21 cellular contexts compared by ENCODE assay signal in genomic region chr12:765861-766260, GRCh38. TPM values are rescaled to one million over a fixed set of nuclear protein-coding genes. Genes with fewer than 3 reads are reported as not detected.
DNase-seq lines count a peak whose midpoint lies in the region; ATAC-seq and TF ChIP-seq lines count a peak whose summit lies in the region.
"Had no signal": no experiment of that assay in that cellular context is flagged by ENCODE, and none has a peak within 500 bp of the region (broad histone marks: within the 10 kb centered on the region; RNA-seq: fewer than 3 reads in every experiment).

No MANE protein-coding gene starts in this region.

- peak overlapping the region; percentile 71 for H3K27ac Mint-ChIP-seq in activated naive CD4-positive, alpha-beta T cell treated with anti-CD3 and anti-CD28 coated beads, Interleukin-2, amount 50 U/mL, for 24 hours
- H3K27ac Mint-ChIP-seq in activated naive CD4-positive, alpha-beta T cell treated with anti-CD3 and anti-CD28 coated beads, Interleukin-2, amount 50 U/mL, for 72 hours, result no peak overlapping the region
- no peak overlapping the region for H3K27ac Mint-ChIP-seq in activated T-helper 17 cell treated with anti-CD3 and anti-CD28 coated beads, Interleukin-2, amount 50 U/mL, for 72 hours
- H3K27ac Mint-ChIP-seq in stimulated activated effector memory CD8-positive, alpha-beta T cell treated with anti-CD3 and anti-CD28 coated beads, Interleukin-12 subunit alpha, Interleukin-12 subunit beta, amount 100 ng/mL, for 72 hours, result no peak overlapping the region
- H3K27ac Mint-ChIP-seq: GM23338 had no signal

- H3K79me2 ChIP-seq in Loucy (ENCODE audit: insufficient read depth, low read length) (peaks cover 99% of the 10 kb centered on the region), PC-3 (ENCODE audit: low read length) (peaks cover 98% of the 10 kb centered on the region)

- H3F3A ChIP-seq in Loucy (ENCODE audit: low read depth) (peaks cover 7% of the 10 kb centered on the region; the same call in 1 of the 2 replicates), PC-3 (ENCODE audit: low read length, unreplicated experiment) (no peaks in the 10 kb centered on the region)

- H3K27me3 Mint-ChIP-seq in activated naive CD4-positive, alpha-beta T cell treated with anti-CD3 and anti-CD28 coated beads, Interleukin-2, amount 50 U/mL, for 24 hours, result no peaks in the 10 kb centered on the region
- no peaks in the 10 kb centered on the region for H3K27me3 Mint-ChIP-seq in activated T-helper 17 cell treated with anti-CD3 and anti-CD28 coated beads, Interleukin-2, amount 50 U/mL, for 72 hours
- H3K27me3 Mint-ChIP-seq: CD4-positive, alpha-beta T cell had no signal

- DNase-seq in activated naive CD4-positive, alpha-beta T cell treated with anti-CD3 and anti-CD28 coated beads, Interleukin-2, amount 50 U/mL, for 72 hours (ENCODE audit: low spot score in 2 of 2), result no peak
- DNase-seq in kidney tubule cell (ENCODE audit: low spot score) (peak; percentile 0), PC-3 (no peak), NCI-H510A (lab: John Stamatoyannopoulos, UW) (no peak)
- DNase-seq in stimulated activated effector memory CD8-positive, alpha-beta T cell treated with anti-CD3 and anti-CD28 coated beads, Interleukin-12 subunit alpha, Interleukin-12 subunit beta, amount 100 ng/mL, for 72 hours (ENCODE audit: low spot score in 2 of 2), result no peak
- DNase-seq: BE2C; Calu3; CD4-positive, alpha-beta T cell; Karpas-422; MG63; NCI-H1417; NCI-H187 treated with DMSO at 0.1 percent for 48 hours; NCI-H345; NCI-H524 treated with DMSO at 0.1 percent for 48 hours; NCI-H82; SJCRH30 had no signal

- TF ChIP-seq CTCF in Loucy (conservative IDR thresholded peaks at IDR 0.05; ENCODE audit: low read length) (no peak), PC-3 (conservative IDR thresholded peaks at IDR 0.05; ENCODE audit: low read depth, low read length) (no peak)

- no peak overlapping the region for H3K4me3 Mint-ChIP-seq in activated naive CD4-positive, alpha-beta T cell treated with anti-CD3 and anti-CD28 coated beads, Interleukin-2, amount 50 U/mL, for 24 hours
- no peak overlapping the region for H3K4me3 Mint-ChIP-seq in activated T-helper 17 cell treated with anti-CD3 and anti-CD28 coated beads, Interleukin-2, amount 50 U/mL, for 72 hours
- no peak overlapping the region for H3K4me3 Mint-ChIP-seq in stimulated activated effector memory CD8-positive, alpha-beta T cell treated with anti-CD3 and anti-CD28 coated beads, Interleukin-12 subunit alpha, Interleukin-12 subunit beta, amount 100 ng/mL, for 72 hours
- H3K4me3 Mint-ChIP-seq: GM23338 had no signal

- no peaks in the 10 kb centered on the region for H3K27me3 ChIP-seq in Loucy (ENCODE audit: insufficient read depth, low read length, poor library complexity, severe bottlenecking)
- H3K27me3 ChIP-seq in PC-3 (ENCODE audit: low read length), result no peaks in the 10 kb centered on the region
- H3K27me3 ChIP-seq: BE2C, MG63, SJCRH30 had no signal

- no peak overlapping the region for H3K27ac ChIP-seq in PC-3 (ENCODE audit: low read length)
- H3K27ac ChIP-seq: SJCRH30 had no signal

- no peaks in the 10 kb centered on the region for H3K9me3 Mint-ChIP-seq in activated naive CD4-positive, alpha-beta T cell treated with anti-CD3 and anti-CD28 coated beads, Interleukin-2, amount 50 U/mL, for 24 hours
- H3K9me3 Mint-ChIP-seq in activated naive CD4-positive, alpha-beta T cell treated with anti-CD3 and anti-CD28 coated beads, Interleukin-2, amount 50 U/mL, for 72 hours, result no peaks in the 10 kb centered on the region
- peaks cover 3% of the 10 kb centered on the region for H3K9me3 Mint-ChIP-seq in activated T-helper 17 cell treated with anti-CD3 and anti-CD28 coated beads, Interleukin-2, amount 50 U/mL, for 72 hours
- H3K9me3 Mint-ChIP-seq in stimulated activated effector memory CD8-positive, alpha-beta T cell treated with anti-CD3 and anti-CD28 coated beads, Interleukin-12 subunit alpha, Interleukin-12 subunit beta, amount 100 ng/mL, for 72 hours, result no peaks in the 10 kb centered on the region
- H3K9me3 Mint-ChIP-seq: CD4-positive, alpha-beta T cell; GM23338 had no signal

- H3K4me1 Mint-ChIP-seq in activated naive CD4-positive, alpha-beta T cell treated with anti-CD3 and anti-CD28 coated beads, Interleukin-2, amount 50 U/mL, for 24 hours, result peaks cover 77% of the 10 kb centered on the region
- H3K4me1 Mint-ChIP-seq in activated T-helper 17 cell treated with anti-CD3 and anti-CD28 coated beads, Interleukin-2, amount 50 U/mL, for 72 hours, result peaks cover 30% of the 10 kb centered on the region
- H3K4me1 Mint-ChIP-seq in stimulated activated effector memory CD8-positive, alpha-beta T cell treated with anti-CD3 and anti-CD28 coated beads, Interleukin-12 subunit alpha, Interleukin-12 subunit beta, amount 100 ng/mL, for 72 hours, result peaks cover 29% of the 10 kb centered on the region
- H3K4me1 Mint-ChIP-seq: GM23338 had no signal

- H3K9ac ChIP-seq in Loucy (ENCODE audit: low read depth, low read length, poor library complexity, severe bottlenecking) (no peak overlapping the region), PC-3 (ENCODE audit: low read length) (no peak overlapping the region)

- H3K4me1 ChIP-seq in Loucy (ENCODE audit: insufficient read depth, low read length, poor library complexity, severe bottlenecking) (peaks cover 58% of the 10 kb centered on the region), PC-3 (ENCODE audit: insufficient read depth, low read length) (no peaks in the 10 kb centered on the region)
- H3K4me1 ChIP-seq: BE2C had no signal

- H3K9me3 ChIP-seq in Loucy (ENCODE audit: insufficient read depth, low read depth, low read length), result no peaks in the 10 kb centered on the region
- H3K9me3 ChIP-seq in PC-3 (ENCODE audit: low read length), result no peaks in the 10 kb centered on the region
- H3K9me3 ChIP-seq: BE2C, HAP-1, MG63, SJCRH30 had no signal

- CTCF ChIA-PET in PC-3 (lab: Charles Lee), result no interaction called here

- no peak overlapping the region for H3K4me3 ChIP-seq in Loucy (ENCODE audit: low read length, poor library complexity, severe bottlenecking)
- H3K4me3 ChIP-seq in PC-3 (ENCODE audit: low read length), result no peak overlapping the region
- H3K4me3 ChIP-seq: GM23338, HAP-1, MG63, SJCRH30 had no signal

- ATAC-seq in activated naive CD4-positive, alpha-beta T cell treated with anti-CD3 and anti-CD28 coated beads, Interleukin-2, amount 50 U/mL, for 72 hours, result no peak
- ATAC-seq in activated T-helper 17 cell treated with anti-CD3 and anti-CD28 coated beads, Interleukin-2, amount 50 U/mL, for 72 hours (replicated peaks), result peak; percentile 40
- no peak for ATAC-seq in PC-3
- no peak for ATAC-seq in stimulated activated effector memory CD8-positive, alpha-beta T cell treated with anti-CD3 and anti-CD28 coated beads, Interleukin-12 subunit alpha, Interleukin-12 subunit beta, amount 100 ng/mL, for 72 hours
- ATAC-seq: GM23338 had no signal

- H3K4me2 ChIP-seq in Loucy (ENCODE audit: low read depth, low read length, poor library complexity, severe bottlenecking), result peak overlapping the region; percentile 59
- no peak overlapping the region for H3K4me2 ChIP-seq in PC-3 (ENCODE audit: low read length)
- H3K4me2 ChIP-seq: GM23338 had no signal

- intact Hi-C loops in PC-3 (cut with micrococcal nuclease), result no loop called here

- BruUV-seq in PC-3 (replicated peaks; lab: Mats Ljungman, UMichigan), result no TSS peak

- H3K9me2 ChIP-seq in Loucy (replicated peaks; ENCODE audit: low read depth, low read length) (no peaks in the 10 kb centered on the region), PC-3 (replicated peaks; ENCODE audit: low read length) (no peaks in the 10 kb centered on the region)

- peaks cover 12% of the 10 kb centered on the region for H3K36me3 Mint-ChIP-seq in activated naive CD4-positive, alpha-beta T cell treated with anti-CD3 and anti-CD28 coated beads, Interleukin-2, amount 50 U/mL, for 24 hours
- H3K36me3 Mint-ChIP-seq in activated naive CD4-positive, alpha-beta T cell treated with anti-CD3 and anti-CD28 coated beads, Interleukin-2, amount 50 U/mL, for 72 hours, result peaks cover 0 to 23% of the 10 kb centered on the region in 2 donors
- peaks cover 49% of the 10 kb centered on the region for H3K36me3 Mint-ChIP-seq in activated T-helper 17 cell treated with anti-CD3 and anti-CD28 coated beads, Interleukin-2, amount 50 U/mL, for 72 hours (ENCODE audit: low read depth)
- peaks cover 47% of the 10 kb centered on the region for H3K36me3 Mint-ChIP-seq in stimulated activated effector memory CD8-positive, alpha-beta T cell treated with anti-CD3 and anti-CD28 coated beads, Interleukin-12 subunit alpha, Interleukin-12 subunit beta, amount 100 ng/mL, for 72 hours

- H2AFZ ChIP-seq in Loucy (ENCODE audit: low read length), result no peak overlapping the region
- no peak overlapping the region for H2AFZ ChIP-seq in PC-3 (ENCODE audit: low read length)
- H2AFZ ChIP-seq: GM23338 had no signal

- H3K36me3 ChIP-seq in Loucy (ENCODE audit: insufficient read depth, low read length) (peaks cover 19% of the 10 kb centered on the region; the same call in 1 of the 2 replicates), PC-3 (ENCODE audit: low read depth, low read length) (no peaks in the 10 kb centered on the region)
- H3K36me3 ChIP-seq: HAP-1 had no signal

- POLR2A ChIA-PET in PC-3 (lab: Charles Lee; ENCODE audit: unreplicated experiment), result no interaction called here

- H4K20me1 ChIP-seq in Loucy (ENCODE audit: insufficient read depth, low read length, poor library complexity, severe bottlenecking) (peaks cover 95% of the 10 kb centered on the region), PC-3 (ENCODE audit: low read length) (0 out of 2 replicates have a peak, but pooled peaks cover 11% of the 10 kb centered on the region)

RNA-seq across cellular contexts. Expression of gene WNK1, which starts 13.5 kb away (rescaled TPM):
- 100 to 1,000 TPM; 110 to 145 TPM for total RNA-seq in activated naive CD4-positive, alpha-beta T cell treated with anti-CD3 and anti-CD28 coated beads, Interleukin-2, amount 50 U/mL, for 72 hours
- total RNA-seq in activated T-helper 17 cell treated with anti-CD3 and anti-CD28 coated beads, Interleukin-2, amount 50 U/mL, for 72 hours, result 100 to 1,000 TPM; 150 to 252 TPM
- 44.5 and 69.3 TPM in 2 replicates for total RNA-seq in PC-3 (2014; rRNA removed)
